In genomic region chr15:63909819-63910437, GRCh38 we compare ENCODE assay signal across 11 cellular contexts.
DNase-seq lines count a peak whose midpoint lies in the region; ATAC-seq, FAIRE-seq and TF ChIP-seq lines count a peak whose summit lies in the region.
"Had no signal": no experiment of that assay in that cellular context is flagged by ENCODE, and none has a peak within 500 bp of the region (broad histone marks: within the 10 kb centered on the region; RNA-seq: fewer than 3 reads in every experiment).

No MANE protein-coding gene starts in this region.

- H2AFZ ChIP-seq in mesenchymal stem cell (ENCODE audit: low read depth, low read length): no peak overlapping the region

- intact Hi-C loops in Right ventricle myocardium superior (cut with DNase I) (loop anchor here (10.0 kb wide), 1 partner anchor 135 kb away; the partner anchor contains the start of gene DAPK2), Right ventricle myocardium inferior (cut with DNase I) (no loop called here), aorta (cut with DNase I) (loop anchor here in 1 of 2 donors (10.0 kb wide), 1 partner anchor 135 kb away; the partner anchor contains the start of gene DAPK2)

- H3K14ac ChIP-seq in mesenchymal stem cell (ENCODE audit: low read length in 2 of 2): peak overlapping the region in 1 of 2 experiments; percentile 22

- no peak overlapping the region for H2BK120ac ChIP-seq in mesenchymal stem cell (ENCODE audit: low read depth, low read length)

- H4K91ac ChIP-seq in mesenchymal stem cell (ENCODE audit: low read length): no peak overlapping the region

- H4K8ac ChIP-seq in mesenchymal stem cell (ENCODE audit: low read length): no peak overlapping the region

- peak overlapping the region; percentile 80 for H3K27ac ChIP-seq in mesenchymal stem cell (ENCODE audit: low read length, poor library complexity, severe bottlenecking)
- no peak overlapping the region for H3K27ac ChIP-seq in aorta (ENCODE audit: low read depth in 1 of 2, low read length in 2 of 2)

- no peak overlapping the region for H3K23ac ChIP-seq in mesenchymal stem cell (ENCODE audit: low read length in 2 of 2)

- no peak overlapping the region for H3K18ac ChIP-seq in mesenchymal stem cell (ENCODE audit: low read depth in 1 of 2, low read length in 2 of 2)

- no peak for FAIRE-seq in GM12891 (lab: Jason Lieb, UNC)

- DNase-seq in Right ventricle myocardium superior: no peak
- DNase-seq in Right ventricle myocardium inferior (ENCODE audit: missing footprints): no peak
- peak; percentile 76 for DNase-seq in dermis blood vessel endothelial cell
- DNase-seq in mesenchymal stem cell: peak; percentile 23
- DNase-seq in aorta: no peak
- DNase-seq in GM12891 (ENCODE audit: insufficient read length, low spot score): no peak
- DNase-seq: AML-193, NCI-H510A treated with DMSO at 0.1 percent for 48 hours had no signal

- H2BK12ac ChIP-seq in mesenchymal stem cell (ENCODE audit: low read length in 2 of 2): peak overlapping the region in 1 of 2 experiments; percentile 32

- H3K4me1 ChIP-seq in mesenchymal stem cell (ENCODE audit: control insufficient read depth, insufficient read depth, low read depth, low read length) (peaks cover 28% of the 10 kb centered on the region), aorta (ENCODE audit: control insufficient read depth in 1 of 2, insufficient read depth in 2 of 2, low read length in 2 of 2) (no peaks in the 10 kb centered on the region)

- H3K9ac ChIP-seq in mesenchymal stem cell (ENCODE audit: low read length): peak overlapping the region; percentile 35

- H2AK5ac ChIP-seq in mesenchymal stem cell (ENCODE audit: low read length, severe bottlenecking): peak overlapping the region; percentile 53

- no peaks in the 10 kb centered on the region for H3K79me1 ChIP-seq in mesenchymal stem cell (replicated peaks; ENCODE audit: low read length, poor library complexity, severe bottlenecking)

- TF ChIP-seq POLR2A in GM12891 (IDR thresholded peaks at IDR 0.05; ENCODE audit: low read depth, low read length): no peak

- H3K4me3 ChIP-seq in mesenchymal stem cell (ENCODE audit: insufficient read depth in 1 of 2, low read depth in 1 of 2, low read length in 2 of 2) (no peak overlapping the region), aorta (ENCODE audit: low read length in 2 of 2) (no peak overlapping the region)

- H3K9me3 ChIP-seq in mesenchymal stem cell (ENCODE audit: control insufficient read depth, low read length) (no peaks in the 10 kb centered on the region), aorta (ENCODE audit: control insufficient read depth, low read length) (no peaks in the 10 kb centered on the region)

- H2BK15ac ChIP-seq in mesenchymal stem cell (ENCODE audit: low read depth, poor library complexity, severe bottlenecking): no peak overlapping the region

- no peak overlapping the region for H3K4me2 ChIP-seq in mesenchymal stem cell (ENCODE audit: low read length, poor library complexity, severe bottlenecking)

- peak overlapping the region; percentile 57 for H2BK5ac ChIP-seq in mesenchymal stem cell (ENCODE audit: low read depth, low read length, poor library complexity, severe bottlenecking)

- no peak overlapping the region for H3K4ac ChIP-seq in mesenchymal stem cell (ENCODE audit: low read depth in 1 of 2, low read length in 2 of 2)

- whole genome bisulfite sequencing in mesenchymal stem cell: 62% methylated on average over 9 of the region's 10 CpGs
- WGBS in aorta, 2 donors: 20 to 22% methylated on average over 10 of the region's 10 CpGs

- peaks cover 0 to 6% of the 10 kb centered on the region in 2 experiments for H3K36me3 ChIP-seq in mesenchymal stem cell (ENCODE audit: control insufficient read depth in 1 of 2, insufficient read depth in 2 of 2, low read depth in 1 of 2, low read length in 2 of 2)
- no peaks in the 10 kb centered on the region for H3K36me3 ChIP-seq in aorta (ENCODE audit: control insufficient read depth in 1 of 2, insufficient read depth in 2 of 2, low read length in 1 of 2)

- ATAC-seq in Right ventricle myocardium superior (ENCODE audit: poor library complexity) (peak; percentile 19), Right ventricle myocardium inferior (no peak), aorta (ENCODE audit: low FRiP score) (peak; percentile 40), GM18858 (IDR thresholded peaks at IDR 0.05; ENCODE audit: unreplicated experiment) (no peak), GM18909 (IDR thresholded peaks at IDR 0.05; ENCODE audit: poor library complexity, unreplicated experiment) (no peak)
- ATAC-seq: activated naive CD4-positive, alpha-beta T cell treated with anti-CD3 and anti-CD28 coated beads, Interleukin-2, amount 50 U/mL, for 72 hours had no signal

- peaks cover 0 to 3% of the 10 kb centered on the region in 2 experiments for H3K27me3 ChIP-seq in mesenchymal stem cell (ENCODE audit: control insufficient read depth in 1 of 2, insufficient read depth in 1 of 2, low read length in 2 of 2)
- no peaks in the 10 kb centered on the region for H3K27me3 ChIP-seq in aorta (ENCODE audit: control insufficient read depth in 1 of 2, insufficient read depth in 2 of 2, low read length in 1 of 2)

TF ChIP-seq in GM12891, 5 proteins besides CTCF, POLR2A, EP300 and RAD21:
- TF ChIP-seq POU2F2 (IDR thresholded peaks at IDR 0.05; ENCODE audit: low read depth, low read length) (no peak), POLR2AphosphoS5 (IDR thresholded peaks at IDR 0.05; ENCODE audit: low read depth, low read length) (no peak)

Comparison
In these comparisons a context has a peak if more than half of its experiments do, and no peak if none do; other contexts are left out.
1. ATAC-seq: peak in Right ventricle myocardium superior (single experiment) and aorta (single experiment); none in Right ventricle myocardium inferior (single experiment), GM18858 (single experiment) and GM18909 (single experiment).
2. DNase-seq: peak in dermis blood vessel endothelial cell (single experiment) and mesenchymal stem cell (single experiment); none in Right ventricle myocardium superior (single experiment), Right ventricle myocardium inferior (single experiment), aorta (0 of 2) and GM12891 (single experiment).